Comparison of ENCODE assay signal across 15 cellular contexts in genomic region chr10:81600185-81600584, GRCh38.
DNase-seq lines count a peak whose midpoint lies in the region; ATAC-seq and TF ChIP-seq lines count a peak whose summit lies in the region.
"Had no signal": no experiment of that assay in that cellular context is flagged by ENCODE, and none has a peak within 500 bp of the region (broad histone marks: within the 10 kb centered on the region; RNA-seq: fewer than 3 reads in every experiment).

No MANE protein-coding gene starts in this region.

- H3K4me1 Mint-ChIP-seq in activated CD4-positive, alpha-beta T cell treated with anti-CD3 and anti-CD28 coated beads for 36 hours, result no peaks in the 10 kb centered on the region
- H3K4me1 Mint-ChIP-seq: activated B cell treated with CpG ODN at 0.5 μM for 24 hours had no signal

- TF ChIP-seq CTCF in foreskin keratinocyte (conservative IDR thresholded peaks at IDR 0.05), result no peak

- H3K36me3 Mint-ChIP-seq in activated CD4-positive, alpha-beta T cell treated with anti-CD3 and anti-CD28 coated beads for 36 hours (ENCODE audit: low read depth), result no peaks in the 10 kb centered on the region

- CTCF ChIA-PET in activated CD4-positive, alpha-beta T cell treated with anti-CD3 and anti-CD28 coated beads for 36 hours (lab: Charles Lee), result no interaction called here

- H3K4me1 ChIP-seq in foreskin keratinocyte, result no peaks in the 10 kb centered on the region

- no peaks in the 10 kb centered on the region for H3K9me3 Mint-ChIP-seq in activated CD4-positive, alpha-beta T cell treated with anti-CD3 and anti-CD28 coated beads for 36 hours (ENCODE audit: low read depth)

- H3K27me3 Mint-ChIP-seq in activated CD4-positive, alpha-beta T cell treated with anti-CD3 and anti-CD28 coated beads for 36 hours, result no peaks in the 10 kb centered on the region
- H3K27me3 Mint-ChIP-seq: activated B cell treated with CpG ODN at 0.5 μM for 24 hours; CD4-positive, alpha-beta T cell had no signal

- no peaks in the 10 kb centered on the region for H3K27me3 ChIP-seq in foreskin keratinocyte

- ATAC-seq in foreskin keratinocyte, result peak; percentile 100
- ATAC-seq in activated CD4-positive, alpha-beta T cell treated with anti-CD3 and anti-CD28 coated beads for 36 hours, result no peak
- ATAC-seq: left cardiac atrium had no signal

- H3K4me3 Mint-ChIP-seq in activated CD4-positive, alpha-beta T cell treated with anti-CD3 and anti-CD28 coated beads for 36 hours, result no peak overlapping the region
- H3K4me3 Mint-ChIP-seq: activated B cell treated with CpG ODN at 0.5 μM for 24 hours; CD4-positive, alpha-beta T cell had no signal

- POLR2A ChIA-PET in activated CD4-positive, alpha-beta T cell treated with anti-CD3 and anti-CD28 coated beads for 36 hours (lab: Charles Lee), result no interaction called here

- no peak overlapping the region for H3K27ac ChIP-seq in foreskin keratinocyte

- H3K27ac Mint-ChIP-seq in activated CD4-positive, alpha-beta T cell treated with anti-CD3 and anti-CD28 coated beads for 36 hours, result no peak overlapping the region
- H3K27ac Mint-ChIP-seq: activated B cell treated with CpG ODN at 0.5 μM for 24 hours; CD4-positive, alpha-beta T cell had no signal

- DNase-seq in HPDE6-E6E7 (ENCODE audit: extremely low spot score), result peak; percentile 12
- peak; percentile 70 for DNase-seq in amniotic epithelial cell (ENCODE audit: low read depth)
- DNase-seq in foreskin keratinocyte, result peak; percentile 45 to 73
- peak; percentile 44 for DNase-seq in stromal cell of bone marrow (ENCODE audit: low read depth)
- no peak for DNase-seq in activated CD4-positive, alpha-beta T cell treated with anti-CD3 and anti-CD28 coated beads for 36 hours
- DNase-seq in UCSD-AML1 (lab: John Stamatoyannopoulos, UW; ENCODE audit: unreplicated experiment), result no peak
- no peak for DNase-seq in T-helper 1 cell
- DNase-seq: activated B cell treated with CpG ODN at 0.5 μM for 24 hours; activated CD8-positive, alpha-beta memory T cell treated with anti-CD3 and anti-CD28 coated beads, Interleukin-2, amount 50 U/mL, for 4 hours; activated naive CD4-positive, alpha-beta T cell treated with Interleukin-2 at 50 U/mL for 16 hours; CD4-positive, alpha-beta T cell; effector CD8-positive, alpha-beta T cell; KG1; left cardiac atrium; NCI-H510A treated with DMSO at 0.1 percent for 48 hours had no signal

- intact Hi-C loops in activated CD4-positive, alpha-beta T cell treated with anti-CD3 and anti-CD28 coated beads for 36 hours (cut with DNase I, micrococcal nuclease), result no loop called here

Comparison
In these comparisons a context has a peak if more than half of its experiments do, and no peak if none do; other contexts are left out.
1. DNase-seq: peak in HPDE6-E6E7 (single experiment), amniotic epithelial cell (single experiment), foreskin keratinocyte (2 of 2) and stromal cell of bone marrow (single experiment); none in activated CD4-positive, alpha-beta T cell treated with anti-CD3 and anti-CD28 coated beads for 36 hours (single experiment), UCSD-AML1 (single experiment) and T-helper 1 cell (0 of 5).